In genomic region chr22:28112548-28113043, GRCh38 we compare ENCODE assay signal across 1 cellular context.
TF ChIP-seq lines count a peak whose summit lies in the region.

No MANE protein-coding gene starts in this region.

TF ChIP-seq in GM23338, 12 proteins besides CTCF, POLR2A, EP300 and RAD21 (continued from another document):
- TF ChIP-seq ETS1 (IDR thresholded peaks at IDR 0.05) (no peak), POLR2AphosphoS5 (IDR thresholded peaks at IDR 0.05; ENCODE audit: low read depth) (no peak), CREB1 (CRISPR knock-in tag; IDR thresholded peaks at IDR 0.05; ENCODE audit: low read depth) (no peak)
